1 cellular context compared by ENCODE assay signal in genomic region chr11:16356057-16356750, GRCh38.
TF ChIP-seq lines count a peak whose summit lies in the region.

TSS of gene SOX6 (minus strand) at chr11:16356546. CDS start at chr11:16341248, 15,298 bp downstream.

TF ChIP-seq in HepG2, 621 proteins besides CTCF, POLR2A, EP300 and RAD21 (continued from another document and continues in another):
- TF ChIP-seq FOXA3 (CRISPR knock-in tag; IDR thresholded peaks at IDR 0.05) (peak; percentile 60), ZNF558 (CRISPR knock-in tag; IDR thresholded peaks at IDR 0.05; ENCODE audit: borderline replicate concordance) (no peak), HNF1A (IDR thresholded peaks at IDR 0.05; ENCODE audit: low read depth) (0 out of 2 replicates have a peak, but pooled peaks have one; percentile 27), HNF1A (CRISPR knock-in tag; IDR thresholded peaks at IDR 0.05; ENCODE audit: borderline replicate concordance) (peak; percentile 73; the same call in 1 of the 2 replicates), TCF7 (IDR thresholded peaks at IDR 0.05; ENCODE audit: low read depth) (peak; percentile 46; the same call in 1 of the 2 replicates), FOXJ3 (CRISPR knock-in tag; IDR thresholded peaks at IDR 0.05; ENCODE audit: borderline replicate concordance) (peak; percentile 47), ARID3A (IDR thresholded peaks at IDR 0.05; ENCODE audit: low read depth, low read length) (peak; percentile 29), ZZZ3 (CRISPR knock-in tag; IDR thresholded peaks at IDR 0.05; ENCODE audit: borderline replicate concordance) (no peak), ARID5B (CRISPR knock-in tag; IDR thresholded peaks at IDR 0.05) (peak; percentile 72), KAT8 (CRISPR knock-in tag; IDR thresholded peaks at IDR 0.05) (0 out of 2 replicates have a peak, but pooled peaks have one; percentile 25), SOX13 (IDR thresholded peaks at IDR 0.05) (no peak), SOX13 (CRISPR knock-in tag; conservative IDR thresholded peaks at IDR 0.05 in 1 of 2, IDR thresholded peaks at IDR 0.05 in 1 of 2) (peak in 1 of 2 experiments; percentile 91; a peak in 2 of 4 replicates), USF2 (IDR thresholded peaks at IDR 0.05; ENCODE audit: low read depth, low read length) (no peak), USF2 (CRISPR knock-in tag; IDR thresholded peaks at IDR 0.05; ENCODE audit: borderline replicate concordance) (no peak), POGZ (CRISPR knock-in tag; IDR thresholded peaks at IDR 0.05) (peak; percentile 61; the same call in 1 of the 2 replicates), ZNF773 (CRISPR knock-in tag; IDR thresholded peaks at IDR 0.05; ENCODE audit: borderline replicate concordance) (no peak), NAIF1 (CRISPR knock-in tag; IDR thresholded peaks at IDR 0.05; ENCODE audit: borderline replicate concordance) (no peak), ZNF12 (CRISPR knock-in tag; IDR thresholded peaks at IDR 0.05) (0 out of 2 replicates have a peak, but pooled peaks have one; percentile 18), FOXP4 (CRISPR knock-in tag; IDR thresholded peaks at IDR 0.05) (peak; percentile 78), NR2F6 (IDR thresholded peaks at IDR 0.05) (peak; percentile 18; the same call in 1 of the 2 replicates), NR2F6 (CRISPR knock-in tag; IDR thresholded peaks at IDR 0.05) (no peak), FOXO1 (CRISPR knock-in tag; IDR thresholded peaks at IDR 0.05) (peak; percentile 50; the same call in 1 of the 2 replicates), SOX6 (IDR thresholded peaks at IDR 0.05) (no peak), SOX6 (CRISPR knock-in tag; IDR thresholded peaks at IDR 0.05) (peak; percentile 92), TRAFD1 (CRISPR knock-in tag; IDR thresholded peaks at IDR 0.05; ENCODE audit: borderline replicate concordance) (no peak), SALL1 (CRISPR knock-in tag; IDR thresholded peaks at IDR 0.05) (peak; percentile 66; the same call in 1 of the 2 replicates), ZNF629 (CRISPR knock-in tag; conservative IDR thresholded peaks at IDR 0.05) (no peak; the same call in 1 of the 2 replicates), AHDC1 (CRISPR knock-in tag; IDR thresholded peaks at IDR 0.05; ENCODE audit: borderline replicate concordance) (peak; percentile 44; the same call in 1 of the 2 replicates), HMG20A (CRISPR knock-in tag; IDR thresholded peaks at IDR 0.05; ENCODE audit: borderline replicate concordance) (0 out of 2 replicates have a peak, but pooled peaks have one; percentile 27), ZNF503 (CRISPR knock-in tag; IDR thresholded peaks at IDR 0.05) (0 out of 2 replicates have a peak, but pooled peaks have one; percentile 52), NFIC (IDR thresholded peaks at IDR 0.05; ENCODE audit: low read length) (peak; percentile 32; the same call in 1 of the 2 replicates)
